Comparison of ENCODE assay signal across 26 cellular contexts in the genomic region with DNA sequence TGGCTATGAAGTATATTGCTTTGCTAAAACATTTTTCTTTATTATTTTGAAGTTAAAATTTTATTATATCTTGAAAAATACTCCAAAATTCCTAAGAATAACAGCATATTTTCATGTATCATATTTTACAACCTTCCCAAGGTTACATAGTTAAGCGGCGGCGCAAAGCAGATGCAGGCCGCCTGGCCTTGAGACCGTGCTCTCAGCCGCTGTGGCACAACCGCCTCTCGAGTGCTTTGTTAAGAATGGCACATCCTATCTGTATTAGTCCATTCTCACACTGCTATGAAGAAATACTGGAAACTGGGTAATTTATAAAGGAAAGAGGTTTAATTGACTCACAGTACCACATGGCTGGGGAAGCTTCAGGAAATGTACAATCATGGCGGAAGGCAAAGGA.
"Had no signal": no experiment of that assay in that cellular context is flagged by ENCODE, and none has a peak within 500 bp of the region (broad histone marks: within the 10 kb centered on the region; RNA-seq: fewer than 3 reads in every experiment).

No MANE protein-coding gene starts in this region.

- ATAC-seq: activated CD4-positive, CD25-positive, alpha-beta regulatory T cell treated with anti-CD3 and anti-CD28 coated beads, Interleukin-2, amount 50 U/mL, for 24 hours; activated CD8-positive, alpha-beta T cell treated with anti-CD3 and anti-CD28 coated beads for 36 hours; activated T-cell treated with anti-CD3 and anti-CD28 coated beads, Interleukin-2, amount 50 U/mL, for 4 hours; activated T-helper 17 cell treated with anti-CD3 and anti-CD28 coated beads, Interleukin-2, amount 50 U/mL, for 72 hours; esophagus mucosa; T-helper 17 cell had no signal

- H3K27ac ChIP-seq: WERI-Rb-1 had no signal

- H3K4me1 Mint-ChIP-seq: activated B cell treated with CpG ODN at 0.5 μM for 24 hours; central memory CD8-positive, alpha-beta T cell had no signal

- DNase-seq: activated B cell treated with CpG ODN at 0.5 μM for 24 hours; activated CD4-positive, alpha-beta T cell treated with anti-CD3 and anti-CD28 coated beads for 48 hours; activated CD4-positive, alpha-beta T cell treated with anti-CD3 and anti-CD28 coated beads, Interleukin-2, amount 50 U/mL, for 1 hour; activated CD4-positive, alpha-beta T cell treated with anti-CD3 and anti-CD28 coated beads, Interleukin-2, amount 50 U/mL, for 48 hours; activated CD8-positive, alpha-beta memory T cell treated with anti-CD3 and anti-CD28 coated beads for 24 hours; activated CD8-positive, alpha-beta T cell treated with anti-CD3 and anti-CD28 coated beads for 36 hours; activated effector memory CD4-positive, alpha-beta T cell treated with Interleukin-2 at 50 U/mL for 16 hours; activated gamma-delta T cell treated with Interleukin-2 at 50 U/mL for 16 hours; activated naive CD4-positive, alpha-beta T cell treated with anti-CD3 and anti-CD28 coated beads, Interleukin-2, amount 50 U/mL, for 16 hours; activated naive CD4-positive, alpha-beta T cell treated with Interleukin-2 at 50 U/mL for 16 hours; activated T-cell treated with anti-CD3 and anti-CD28 coated beads, Interleukin-2, amount 50 U/mL, for 4 hours; amygdala; aorta; effector CD8-positive, alpha-beta T cell; foreskin fibroblast; T-helper 1 cell; T-helper 17 cell; T1000; WERI-Rb-1 had no signal

- H3K4me3 Mint-ChIP-seq: activated B cell treated with CpG ODN at 0.5 μM for 24 hours; activated CD8-positive, alpha-beta T cell treated with anti-CD3 and anti-CD28 coated beads for 36 hours; activated naive CD8-positive, alpha-beta T cell; activated T-cell treated with anti-CD3 and anti-CD28 coated beads, Interleukin-2, amount 50 U/mL, for 4 hours; activated T-helper 17 cell treated with anti-CD3 and anti-CD28 coated beads, Interleukin-2, amount 50 U/mL, for 72 hours; brain; central memory CD8-positive, alpha-beta T cell; T-helper 17 cell; T-helper 2 cell treated with Interferon-gamma antibody and Interleukin-4, amounts not matched to agents 5 μg/mL and 100 μg/mL, for 36 hours had no signal

- H3K9me3 Mint-ChIP-seq: activated B cell treated with CpG ODN at 0.5 μM for 24 hours; activated CD8-positive, alpha-beta T cell treated with anti-CD3 and anti-CD28 coated beads for 36 hours; activated T-cell treated with anti-CD3 and anti-CD28 coated beads, Interleukin-2, amount 50 U/mL, for 4 hours; activated T-helper 17 cell treated with anti-CD3 and anti-CD28 coated beads, Interleukin-2, amount 50 U/mL, for 72 hours; central memory CD8-positive, alpha-beta T cell; T-helper 2 cell treated with Interferon-gamma antibody and Interleukin-4, amounts not matched to agents 5 μg/mL and 100 μg/mL, for 36 hours had no signal

- H3K27me3 Mint-ChIP-seq: brain had no signal

- H3K27ac Mint-ChIP-seq: activated B cell treated with CpG ODN at 0.5 μM for 24 hours; activated CD8-positive, alpha-beta T cell treated with anti-CD3 and anti-CD28 coated beads for 36 hours; activated naive CD8-positive, alpha-beta T cell; activated T-helper 17 cell treated with anti-CD3 and anti-CD28 coated beads, Interleukin-2, amount 50 U/mL, for 72 hours; T-helper 17 cell; T-helper 2 cell treated with Interferon-gamma antibody and Interleukin-4, amounts not matched to agents 5 μg/mL and 100 μg/mL, for 36 hours had no signal
